Comparison of ENCODE assay signal across 1 cellular context in the genomic region with DNA sequence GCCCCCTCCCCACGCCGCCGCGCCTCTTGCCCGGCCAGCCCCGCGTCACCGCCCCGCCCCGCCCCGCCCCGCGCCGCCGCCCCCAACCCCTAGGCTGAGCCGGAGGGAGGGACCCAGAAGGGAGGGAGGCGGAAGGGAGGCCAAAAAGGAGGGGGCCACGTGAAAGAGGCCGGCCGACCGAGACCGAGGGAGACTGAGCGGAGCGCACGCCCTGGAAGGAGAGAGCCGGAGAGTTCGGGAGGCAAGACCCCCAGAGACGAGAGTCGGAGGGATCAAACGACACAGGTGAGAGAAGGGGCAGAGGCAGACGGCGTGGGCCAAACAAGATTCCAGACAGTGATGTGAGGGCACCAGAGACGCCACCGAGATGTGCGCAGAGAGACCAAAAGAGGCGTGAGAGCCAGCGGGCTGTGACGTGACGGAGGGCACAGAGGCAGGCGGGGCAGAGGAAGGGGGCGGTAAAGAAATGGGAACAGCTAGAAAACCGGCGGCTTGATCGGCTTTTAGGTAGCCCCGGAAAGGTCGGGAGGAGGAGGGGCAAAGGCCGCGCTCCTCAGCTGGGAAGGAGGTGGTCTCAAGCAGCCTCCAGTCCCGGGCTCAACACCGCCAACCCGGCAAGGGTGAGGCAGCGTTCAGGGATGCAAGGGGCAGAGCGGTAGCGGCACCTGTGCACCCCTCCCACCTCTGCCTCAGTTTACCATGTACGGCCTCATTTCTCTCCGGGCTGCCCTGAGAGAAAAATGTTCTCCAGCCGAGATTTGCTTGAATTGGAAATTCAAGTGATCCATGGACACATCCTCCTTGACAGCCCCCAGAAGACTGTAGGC.
TF ChIP-seq lines count a peak whose summit lies in the region.

No MANE protein-coding gene starts in this region.

TF ChIP-seq in H1, 55 proteins besides CTCF, POLR2A, EP300 and RAD21 (continued from another document):
- TF ChIP-seq CBX8 (IDR thresholded peaks at IDR 0.05; ENCODE audit: borderline replicate concordance, low read depth, low read length) (peak; percentile 68; the same call in 1 of the 2 replicates), SUZ12 (IDR thresholded peaks at IDR 0.05; ENCODE audit: low read length) (peak; percentile 88), EZH2 (IDR thresholded peaks at IDR 0.05; ENCODE audit: low read depth, low read length, severe bottlenecking) (peak; percentile 90), SIN3A (conservative IDR thresholded peaks at IDR 0.05 in 1 of 2, IDR thresholded peaks at IDR 0.05 in 1 of 2; ENCODE audit: low read depth in 1 of 2, low read length in 2 of 2) (no peak), HDAC2 (IDR thresholded peaks at IDR 0.05; ENCODE audit: borderline replicate concordance in 1 of 2, low read depth in 2 of 2, low read length in 2 of 2) (no peak), SAP30 (IDR thresholded peaks at IDR 0.05; ENCODE audit: insufficient read depth, insufficient replicate concordance, low read length) (no peak), USF2 (IDR thresholded peaks at IDR 0.05; ENCODE audit: low read length) (no peak)
- TF ChIP-seq, protein P1, sequence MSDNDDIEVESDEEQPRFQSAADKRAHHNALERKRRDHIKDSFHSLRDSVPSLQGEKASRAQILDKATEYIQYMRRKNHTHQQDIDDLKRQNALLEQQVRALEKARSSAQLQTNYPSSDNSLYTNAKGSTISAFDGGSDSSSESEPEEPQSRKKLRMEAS (IDR thresholded peaks at IDR 0.05), result peak; percentile 77
TF ChIP-seq in H1: peak in this region for 7.
